Comparison of ENCODE assay signal across 14 cellular contexts in the genomic region with DNA sequence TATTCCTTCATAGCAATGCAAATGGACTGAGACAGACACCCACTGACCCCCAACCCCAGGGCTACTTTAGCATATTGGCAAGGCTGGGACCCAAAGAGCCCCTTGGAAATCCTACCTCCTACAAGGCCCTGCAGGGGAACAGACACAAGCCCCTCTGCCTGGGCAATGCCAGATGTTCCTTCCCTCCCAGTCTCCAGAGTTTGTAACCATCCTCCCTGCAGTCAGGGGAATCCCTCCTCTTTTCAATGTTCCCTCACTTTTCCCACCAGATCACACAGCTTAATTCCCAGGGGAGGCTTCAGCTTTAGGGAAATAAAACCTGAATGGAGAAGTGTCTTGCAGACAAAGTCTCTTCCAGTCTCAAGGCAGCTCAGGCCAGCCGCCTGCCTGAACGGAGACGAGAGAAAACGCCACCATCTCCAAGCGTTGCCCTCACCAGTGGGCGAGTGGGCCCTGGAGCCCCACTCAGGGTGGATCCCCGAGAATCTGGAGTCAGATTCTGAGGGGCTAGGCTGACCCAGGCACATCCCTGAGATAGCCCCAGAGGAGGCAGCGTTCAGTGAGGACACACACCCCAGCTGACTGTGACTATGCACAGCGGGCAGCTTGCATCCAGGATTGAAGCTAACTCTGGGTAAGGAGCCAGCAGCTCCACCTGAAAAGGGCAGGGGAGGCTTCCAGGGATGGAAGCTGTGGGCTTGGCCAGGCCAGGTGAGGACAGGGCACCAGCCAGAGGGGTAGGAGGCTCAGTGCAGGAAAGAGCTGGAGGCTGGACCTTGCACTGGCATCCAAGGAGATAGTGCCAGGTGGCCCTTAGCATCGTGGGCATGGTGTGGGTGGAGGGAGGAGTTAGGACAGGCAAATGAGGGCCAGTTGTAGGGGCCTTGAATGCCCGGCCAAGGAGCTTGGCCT. TPM values are rescaled to one million over a fixed set of nuclear protein-coding genes. Genes with fewer than 3 reads are reported as not detected.
A peak's percentile ranks its signal among the peaks of the same experiment; 100 is the strongest.
DNase-seq lines count a peak whose midpoint lies in the region; ATAC-seq and TF ChIP-seq lines count a peak whose summit lies in the region.
"Had no signal": no experiment of that assay in that cellular context is flagged by ENCODE, and none has a peak within 500 bp of the region (broad histone marks: within the 10 kb centered on the region; RNA-seq: fewer than 3 reads in every experiment).

No MANE protein-coding gene starts in this region.

- H3K9me3 Mint-ChIP-seq in GM23338 (no peaks in the 10 kb centered on the region), neural progenitor cell (no peaks in the 10 kb centered on the region)
- H3K9me3 Mint-ChIP-seq in central memory CD8-positive, alpha-beta T cell, result no peaks in the 10 kb centered on the region
- no peaks in the 10 kb centered on the region for H3K9me3 Mint-ChIP-seq in stimulated activated naive B cell treated with anti-CD40 and anti-IgM and Interleukin-4, amounts not matched to agents 10 μg/mL and 1 μg/mL and 100 μg/mL, for 72 hours
- no peaks in the 10 kb centered on the region for H3K9me3 Mint-ChIP-seq in activated naive CD4-positive, alpha-beta T cell treated with anti-CD3 and anti-CD28 coated beads, Interleukin-2, amount 10 ng/mL, durations not matched to agents 7 days and 5 days
- H3K9me3 Mint-ChIP-seq: CD8-positive, alpha-beta memory T cell had no signal

- no peak overlapping the region for H3K14ac ChIP-seq in IMR-90 (replicated peaks; ENCODE audit: low read depth, low read length)

- H4K8ac ChIP-seq in IMR-90 (ENCODE audit: low read depth in 2 of 2, low read length in 2 of 2), result no peak overlapping the region

- H3K9ac ChIP-seq in IMR-90 (ENCODE audit: low read depth, low read length) (no peak overlapping the region), neural progenitor cell (no peak overlapping the region)

- CTCF ChIA-PET in IMR-90 (lab: Yijun Ruan, JAX), result no interaction called here
- CTCF ChIA-PET in activated naive CD4-positive, alpha-beta T cell treated with anti-CD3 and anti-CD28 coated beads, Interleukin-2, amount 10 ng/mL, durations not matched to agents 7 days and 5 days (lab: Charles Lee), result no interaction called here

- no peaks in the 10 kb centered on the region for H3K79me1 ChIP-seq in IMR-90 (ENCODE audit: low read depth in 1 of 2, low read length in 2 of 2)

- H4K20me1 ChIP-seq in GM23338 (replicated peaks; ENCODE audit: insufficient read depth) (no peaks in the 10 kb centered on the region), IMR-90 (ENCODE audit: insufficient read depth, low read length) (no peaks in the 10 kb centered on the region), neural progenitor cell (ENCODE audit: low read depth) (no peaks in the 10 kb centered on the region)

- H3K27ac ChIP-seq in GM23338 (ENCODE audit: low read depth) (no peak overlapping the region), IMR-90 (ENCODE audit: insufficient read depth, low read length) (no peak overlapping the region), neural progenitor cell (no peak overlapping the region)
- H3K27ac ChIP-seq: C4-2B had no signal

- H3K9me3 ChIP-seq in IMR-90 (ENCODE audit: control insufficient read depth, insufficient read depth, low read length) (no peaks in the 10 kb centered on the region), neural progenitor cell (ENCODE audit: low read depth) (no peaks in the 10 kb centered on the region)
- H3K9me3 ChIP-seq: BE2C, Caco-2 had no signal

- H3K9me1 ChIP-seq in IMR-90 (ENCODE audit: insufficient read depth, low read length), result no peaks in the 10 kb centered on the region

- H2AFZ ChIP-seq in GM23338, result peak overlapping the region; percentile 69; the same call in 1 of the 2 replicates
- H2AFZ ChIP-seq in IMR-90 (replicated peaks; ENCODE audit: low read length, poor library complexity), result no peak overlapping the region
- peak overlapping the region; percentile 10 for H2AFZ ChIP-seq in neural progenitor cell (replicated peaks)

- peak overlapping the region; percentile 55 for H2AK9ac ChIP-seq in IMR-90 (replicated peaks; ENCODE audit: low read depth, low read length, poor library complexity)

- no peak overlapping the region for H2BK20ac ChIP-seq in IMR-90 (ENCODE audit: low read depth, low read length)

- no peaks in the 10 kb centered on the region for H3K36me3 Mint-ChIP-seq in GM23338 (ENCODE audit: low read depth)
- no peaks in the 10 kb centered on the region for H3K36me3 Mint-ChIP-seq in central memory CD8-positive, alpha-beta T cell (ENCODE audit: insufficient read depth)
- H3K36me3 Mint-ChIP-seq in neural progenitor cell, result no peaks in the 10 kb centered on the region
- no peaks in the 10 kb centered on the region for H3K36me3 Mint-ChIP-seq in stimulated activated naive B cell treated with anti-CD40 and anti-IgM and Interleukin-4, amounts not matched to agents 10 μg/mL and 1 μg/mL and 100 μg/mL, for 72 hours
- H3K36me3 Mint-ChIP-seq in activated naive CD4-positive, alpha-beta T cell treated with anti-CD3 and anti-CD28 coated beads, Interleukin-2, amount 10 ng/mL, durations not matched to agents 7 days and 5 days, result no peaks in the 10 kb centered on the region
- H3K36me3 Mint-ChIP-seq: CD8-positive, alpha-beta memory T cell had no signal

- no peak overlapping the region for H3K4me2 ChIP-seq in GM23338
- H3K4me2 ChIP-seq in IMR-90 (ENCODE audit: low read depth, low read length), result no peak overlapping the region
- peak overlapping the region; percentile 18 for H3K4me2 ChIP-seq in neural progenitor cell

- no peak overlapping the region for H2BK5ac ChIP-seq in IMR-90 (ENCODE audit: low read depth, low read length, poor library complexity, severe bottlenecking)

- DNase-seq in GM23338 (ENCODE audit: low spot score) (no peak), IMR-90 (no peak), neural progenitor cell (ENCODE audit: low spot score) (no peak)
- no peak for DNase-seq in central memory CD8-positive, alpha-beta T cell (ENCODE audit: low spot score in 2 of 2)
- DNase-seq in stimulated activated naive B cell treated with anti-CD40 and anti-IgM and Interleukin-4, amounts not matched to agents 10 μg/mL and 1 μg/mL and 100 μg/mL, for 72 hours, result no peak
- DNase-seq in activated naive CD4-positive, alpha-beta T cell treated with anti-CD3 and anti-CD28 coated beads, Interleukin-2, amount 10 ng/mL, durations not matched to agents 7 days and 5 days, result no peak
- DNase-seq: BE2C; Caco-2; CD8-positive, alpha-beta memory T cell; DMS53; GF-D8 had no signal

- no peaks in the 10 kb centered on the region for H3K36me3 ChIP-seq in GM23338 (ENCODE audit: insufficient read depth)
- H3K36me3 ChIP-seq in IMR-90 (ENCODE audit: control insufficient read depth, insufficient read depth, low read length), result no peaks in the 10 kb centered on the region
- no peaks in the 10 kb centered on the region for H3K36me3 ChIP-seq in neural progenitor cell
- H3K36me3 ChIP-seq: BE2C had no signal

- ATAC-seq in GM23338, result no peak; the same call in 2 of the 3 replicates
- ATAC-seq in IMR-90 (ENCODE audit: low read depth), result no peak
- no peak for ATAC-seq in central memory CD8-positive, alpha-beta T cell (replicated peaks; ENCODE audit: extremely low read depth, poor library complexity, severe bottlenecking)
- ATAC-seq in stimulated activated naive B cell treated with anti-CD40 and anti-IgM and Interleukin-4, amounts not matched to agents 10 μg/mL and 1 μg/mL and 100 μg/mL, for 72 hours (replicated peaks), result no peak
- ATAC-seq in HG03280 (IDR thresholded peaks at IDR 0.05; ENCODE audit: unreplicated experiment), result no peak
- ATAC-seq: HepG2 had no signal

- no peak overlapping the region for H3K23ac ChIP-seq in IMR-90 (ENCODE audit: low read depth, low read length)

- H3K79me2 ChIP-seq in GM23338 (replicated peaks; ENCODE audit: insufficient read depth) (no peaks in the 10 kb centered on the region), neural progenitor cell (ENCODE audit: low read depth) (no peaks in the 10 kb centered on the region)

- TF ChIP-seq RAD21 in IMR-90 (IDR thresholded peaks at IDR 0.05; ENCODE audit: low read length), result no peak

- H3K27me3 ChIP-seq in GM23338 (ENCODE audit: insufficient read depth) (no peaks in the 10 kb centered on the region), IMR-90 (ENCODE audit: control insufficient read depth, insufficient read depth, low read length) (peaks cover 13% of the 10 kb centered on the region; the same call in 1 of the 2 replicates), neural progenitor cell (no peaks in the 10 kb centered on the region)
- H3K27me3 ChIP-seq: BE2C had no signal

- no peak overlapping the region for H3K18ac ChIP-seq in IMR-90 (ENCODE audit: low read depth, low read length)

- no peak overlapping the region for H2AK5ac ChIP-seq in IMR-90 (ENCODE audit: low read depth, low read length)

- H4K5ac ChIP-seq in IMR-90 (ENCODE audit: low read depth, low read length), result no peak overlapping the region

- POLR2A ChIA-PET in IMR-90 (lab: Charles Lee; ENCODE audit: unreplicated experiment), result no interaction called here

- H3K4me3 Mint-ChIP-seq in GM23338, result no peak overlapping the region
- no peak overlapping the region for H3K4me3 Mint-ChIP-seq in central memory CD8-positive, alpha-beta T cell
- no peak overlapping the region for H3K4me3 Mint-ChIP-seq in neural progenitor cell
- H3K4me3 Mint-ChIP-seq in stimulated activated naive B cell treated with anti-CD40 and anti-IgM and Interleukin-4, amounts not matched to agents 10 μg/mL and 1 μg/mL and 100 μg/mL, for 72 hours, result no peak overlapping the region
- H3K4me3 Mint-ChIP-seq in activated naive CD4-positive, alpha-beta T cell treated with anti-CD3 and anti-CD28 coated beads, Interleukin-2, amount 10 ng/mL, durations not matched to agents 7 days and 5 days, result no peak overlapping the region
- H3K4me3 Mint-ChIP-seq: CD8-positive, alpha-beta memory T cell had no signal

- H3K4me1 ChIP-seq in GM23338 (ENCODE audit: insufficient read depth), result peaks cover 4% of the 10 kb centered on the region; the same call in 1 of the 2 replicates
- no peaks in the 10 kb centered on the region for H3K4me1 ChIP-seq in IMR-90 (ENCODE audit: control insufficient read depth, insufficient read depth, low read length)
- peaks cover 7% of the 10 kb centered on the region for H3K4me1 ChIP-seq in neural progenitor cell
- H3K4me1 ChIP-seq: BE2C, Caco-2 had no signal

- H2BK15ac ChIP-seq in IMR-90 (ENCODE audit: low read depth, low read length), result no peak overlapping the region

- no peak overlapping the region for H3K4ac ChIP-seq in IMR-90 (ENCODE audit: low read depth, low read length)

- H3F3A ChIP-seq in GM23338 (replicated peaks; ENCODE audit: low read depth) (no peaks in the 10 kb centered on the region), neural progenitor cell (ENCODE audit: low read depth) (peaks cover 8% of the 10 kb centered on the region)

- WGBS in IMR-90 (ENCODE audit: extremely low coverage in 2 of 2, insufficient read length in 1 of 2), 2 experiments, result 49% methylated on average over 8 of the region's 11 CpGs; no CpG with 5 or more reads in 1 of the 2 experiments

- TF ChIP-seq CTCF in GM23338 (conservative IDR thresholded peaks at IDR 0.05; ENCODE audit: low read depth in 2 of 2), result no peak
- no peak for TF ChIP-seq CTCF in IMR-90 (conservative IDR thresholded peaks at IDR 0.05; ENCODE audit: low read depth, low read length)
- TF ChIP-seq CTCF in neural progenitor cell (IDR thresholded peaks at IDR 0.05), result no peak

- H3K27me3 Mint-ChIP-seq in GM23338 (ENCODE audit: insufficient read depth, low read depth, poor library complexity) (peaks cover 16% of the 10 kb centered on the region), neural progenitor cell (ENCODE audit: insufficient read depth, low read depth) (peaks cover 14% of the 10 kb centered on the region)
- peaks cover 58% of the 10 kb centered on the region for H3K27me3 Mint-ChIP-seq in central memory CD8-positive, alpha-beta T cell
- peaks cover 33 to 52% of the 10 kb centered on the region in 2 donors for H3K27me3 Mint-ChIP-seq in stimulated activated naive B cell treated with anti-CD40 and anti-IgM and Interleukin-4, amounts not matched to agents 10 μg/mL and 1 μg/mL and 100 μg/mL, for 72 hours
- peaks cover 27% of the 10 kb centered on the region for H3K27me3 Mint-ChIP-seq in activated naive CD4-positive, alpha-beta T cell treated with anti-CD3 and anti-CD28 coated beads, Interleukin-2, amount 10 ng/mL, durations not matched to agents 7 days and 5 days

- H3K56ac ChIP-seq in IMR-90 (ENCODE audit: extremely low read depth, insufficient read depth, low read length), result no peak overlapping the region

- intact Hi-C loops in IMR-90 (cut with micrococcal nuclease), result no loop called here

- dilution Hi-C loops in IMR-90 (cut with HindIII; ENCODE audit: low sequenced_read_pairs, unreplicated experiment), result no loop called here

- no peaks in the 10 kb centered on the region for H3K9me2 ChIP-seq in GM23338 (ENCODE audit: insufficient read depth)

- no TSS peak for BruUV-seq in IMR-90 (replicated peaks; lab: Mats Ljungman, UMichigan)

- H4K91ac ChIP-seq in IMR-90 (ENCODE audit: insufficient read depth, low read depth, low read length), result no peak overlapping the region

- H3K4me1 Mint-ChIP-seq in GM23338 (peaks cover 14% of the 10 kb centered on the region; the same call in 2 of the 3 replicates), neural progenitor cell (peaks cover 3% of the 10 kb centered on the region)
- peaks cover 5% of the 10 kb centered on the region for H3K4me1 Mint-ChIP-seq in central memory CD8-positive, alpha-beta T cell
- no peaks in the 10 kb centered on the region for H3K4me1 Mint-ChIP-seq in stimulated activated naive B cell treated with anti-CD40 and anti-IgM and Interleukin-4, amounts not matched to agents 10 μg/mL and 1 μg/mL and 100 μg/mL, for 72 hours
- no peaks in the 10 kb centered on the region for H3K4me1 Mint-ChIP-seq in activated naive CD4-positive, alpha-beta T cell treated with anti-CD3 and anti-CD28 coated beads, Interleukin-2, amount 10 ng/mL, durations not matched to agents 7 days and 5 days
- H3K4me1 Mint-ChIP-seq: CD8-positive, alpha-beta memory T cell had no signal

- H3K27ac Mint-ChIP-seq in GM23338 (no peak overlapping the region), neural progenitor cell (no peak overlapping the region)
- H3K27ac Mint-ChIP-seq in central memory CD8-positive, alpha-beta T cell (ENCODE audit: low read depth), result peak overlapping the region; percentile 27
- no peak overlapping the region for H3K27ac Mint-ChIP-seq in stimulated activated naive B cell treated with anti-CD40 and anti-IgM and Interleukin-4, amounts not matched to agents 10 μg/mL and 1 μg/mL and 100 μg/mL, for 72 hours
- no peak overlapping the region for H3K27ac Mint-ChIP-seq in activated naive CD4-positive, alpha-beta T cell treated with anti-CD3 and anti-CD28 coated beads, Interleukin-2, amount 10 ng/mL, durations not matched to agents 7 days and 5 days

- H2BK120ac ChIP-seq in IMR-90 (ENCODE audit: low read depth, low read length), result no peak overlapping the region

- in situ Hi-C loops in IMR-90 (cut with MboI; ENCODE audit: low sequenced_read_pairs), result loop anchor here (10.0 kb wide), 1 partner anchor 856 kb away; no protein-coding TSS in a partner anchor

- no peak overlapping the region for H3K4me3 ChIP-seq in GM23338
- no peak overlapping the region for H3K4me3 ChIP-seq in IMR-90 (ENCODE audit: insufficient read depth, low read depth, low read length)
- H3K4me3 ChIP-seq in neural progenitor cell, result no peak overlapping the region

- TF ChIP-seq POLR2A in IMR-90 (IDR thresholded peaks at IDR 0.05; ENCODE audit: low read depth, low read length), result no peak

RNA-seq across cellular contexts. Expression of a gene that starts 44.0 kb away (rescaled TPM):
- total RNA-seq in GM23338 (2014; rRNA removed; shearing (Covaris generic)), result 7.0 and 9.3 TPM in 2 replicates
- polyA plus RNA-seq in GM23338 (2016; fragmentation: Nextera tagmentation; extraction: Ambion mirVana) (7.3 and 9.0 TPM in 2 replicates), IMR-90 (2012; rRNA removed) (14.2 and 15.2 TPM in 2 replicates)
- total RNA-seq in IMR-90 (2012; rRNA removed) (3.1 and 3.8 TPM in 2 replicates), neural progenitor cell (ENCODE audit: low replicate concordance) (1.2 and 3.5 TPM in 2 replicates)
- 9.8 and 20.0 TPM in 2 replicates for polyA plus RNA-seq in IMR-90 (2012; cell fraction: cytosol; rRNA removed)
- polyA plus RNA-seq in IMR-90 (2012; cell fraction: nucleus; rRNA removed; ENCODE audit: low replicate concordance), result 51.5 and 67.1 TPM in 2 replicates
